18 cellular contexts compared by ENCODE assay signal in the genomic region with DNA sequence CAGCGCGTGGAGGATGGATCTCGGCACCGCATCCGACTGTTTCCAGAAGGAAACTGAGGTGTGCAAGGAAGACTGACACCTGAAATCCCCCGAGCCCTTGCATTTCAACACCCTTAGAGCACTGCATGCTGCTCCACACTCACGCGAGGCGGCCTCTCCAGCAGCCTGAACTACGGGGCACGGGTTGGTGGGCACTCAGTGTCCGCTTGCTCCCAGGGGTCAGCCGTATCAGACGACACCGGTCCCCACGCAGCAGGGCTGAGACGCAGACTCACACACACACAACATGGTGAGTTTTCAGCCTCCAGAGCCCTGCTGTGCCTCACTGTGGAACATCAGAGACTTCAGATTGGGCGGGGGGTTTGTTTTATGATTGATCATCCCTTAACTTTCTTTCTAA.
"Had no signal": no experiment of that assay in that cellular context is flagged by ENCODE, and none has a peak within 500 bp of the region (broad histone marks: within the 10 kb centered on the region; RNA-seq: fewer than 3 reads in every experiment).

No MANE protein-coding gene starts in this region.

- H3K27me3 ChIP-seq: esophagus muscularis mucosa, testis had no signal

- H3K9ac ChIP-seq: SK-N-SH had no signal

- H3K27ac ChIP-seq: esophagus muscularis mucosa, left ventricle myocardium inferior, testis, WERI-Rb-1 had no signal

- H3K36me3 ChIP-seq: WERI-Rb-1 had no signal

- H3K4me2 ChIP-seq: SK-N-SH had no signal

- DNase-seq: activated CD4-positive, alpha-beta T cell treated with anti-CD3 and anti-CD28 coated beads, Interleukin-2, amount 50 U/mL, for 1 hour; activated CD4-positive, CD25-positive, alpha-beta regulatory T cell treated with anti-CD3 and anti-CD28 coated beads, Interleukin-2, amount 50 U/mL, for 72 hours; activated gamma-delta T cell; activated naive CD8-positive, alpha-beta T cell treated with anti-CD3 and anti-CD28 coated beads for 36 hours; activated T-cell treated with anti-CD3 and anti-CD28 coated beads, Interleukin-2, amount 50 U/mL, for 48 hours; effector memory CD4-positive, alpha-beta T cell; hypothalamus; left ventricle myocardium inferior; occipital lobe; SK-N-SH; stimulated activated CD4-positive, alpha-beta T cell treated with anti-CD3 and anti-CD28 coated beads, Interleukin-4, amount 100 ng/mL, for 1 hour; stimulated activated naive CD4-positive, alpha-beta T cell; testis; WERI-Rb-1 had no signal

- FAIRE-seq: astrocyte, colon, frontal cortex had no signal

- H3K9me3 ChIP-seq: esophagus muscularis mucosa, left ventricle myocardium inferior, SK-N-SH, testis had no signal

- H3K4me3 ChIP-seq: esophagus muscularis mucosa, left ventricle myocardium inferior, testis had no signal
